1 cellular context compared by ENCODE assay signal in the genomic region with DNA sequence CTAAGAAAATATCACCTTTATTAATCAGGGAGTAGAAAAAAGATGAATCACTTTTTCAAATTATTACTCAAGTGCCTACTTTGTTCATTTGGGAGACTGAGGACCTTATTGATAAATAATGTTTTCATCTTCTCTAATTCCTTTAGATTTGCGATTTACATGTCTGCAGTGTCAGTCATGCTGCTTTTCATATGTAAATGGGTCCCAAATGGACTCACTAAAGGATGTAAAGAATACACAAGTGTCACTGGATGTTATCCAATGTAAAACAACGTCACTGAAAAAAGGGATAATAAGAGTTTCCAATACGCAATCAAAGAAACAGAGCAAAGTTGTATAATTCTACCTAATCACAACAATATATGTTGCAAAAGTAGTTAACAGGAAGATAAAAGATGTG.
TF ChIP-seq lines count a peak whose summit lies in the region.

No MANE protein-coding gene starts in this region.

TF ChIP-seq in H1, 55 proteins besides CTCF, POLR2A, EP300 and RAD21:
- TF ChIP-seq CREB1 (IDR thresholded peaks at IDR 0.05): no peak
- TF ChIP-seq POU5F1 (IDR thresholded peaks at IDR 0.05; ENCODE audit: low read depth, low read length): 0 out of 2 replicates have a peak, but pooled peaks have one; percentile 40
